9 cellular contexts compared by ENCODE assay signal in the genomic region with DNA sequence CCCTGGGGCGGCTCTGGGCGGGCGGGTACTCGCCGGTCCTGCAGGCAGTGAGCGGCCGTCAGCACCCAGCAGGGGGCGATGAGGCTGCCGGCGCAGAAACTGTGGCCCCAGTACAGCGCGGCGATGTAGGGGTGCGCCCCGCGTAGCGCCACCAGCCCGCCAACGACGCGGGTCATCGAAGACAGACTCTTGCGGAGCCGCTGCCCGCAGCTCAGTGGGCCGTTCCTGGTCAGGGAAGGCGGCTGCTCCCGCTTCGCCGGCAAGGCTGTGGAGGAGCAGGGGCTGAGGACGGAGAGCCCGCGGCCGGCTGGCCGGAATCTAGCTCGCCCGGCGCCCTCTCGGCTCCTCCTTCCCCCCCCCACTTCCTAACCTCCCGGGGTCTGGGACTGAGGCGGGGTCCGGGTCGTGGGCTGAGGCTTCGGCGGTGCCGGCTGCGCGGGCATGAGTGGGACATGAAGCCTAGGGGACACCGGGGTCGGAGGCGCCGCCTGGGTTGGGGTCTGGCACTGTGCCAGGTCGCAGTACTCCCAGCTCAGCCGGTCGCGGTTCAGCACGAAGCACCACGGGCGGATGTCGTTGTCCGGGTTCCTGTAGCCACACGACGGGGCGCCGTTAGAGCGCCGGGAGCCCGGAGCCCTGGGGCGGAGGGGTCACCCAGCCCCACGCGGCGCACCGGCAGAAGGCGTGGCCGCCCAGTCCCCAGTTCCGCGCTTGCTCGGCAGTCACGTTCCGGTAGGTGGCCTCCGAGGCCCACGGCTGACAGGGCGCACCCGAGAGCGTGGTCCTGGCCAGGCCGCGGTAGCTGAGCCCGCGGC. TPM values are rescaled to one million over a fixed set of nuclear protein-coding genes. Genes with fewer than 3 reads are reported as not detected.
DNase-seq lines count a peak whose midpoint lies in the region; ATAC-seq, FAIRE-seq and TF ChIP-seq lines count a peak whose summit lies in the region.
"Had no signal": no experiment of that assay in that cellular context is flagged by ENCODE, and none has a peak within 500 bp of the region (broad histone marks: within the 10 kb centered on the region; RNA-seq: fewer than 3 reads in every experiment).

No MANE protein-coding gene starts in this region.

- peak overlapping the region; percentile 42 for H3K27ac Mint-ChIP-seq in activated CD4-positive, alpha-beta T cell treated with anti-CD3 and anti-CD28 coated beads for 36 hours

- DNase-seq in AG09309 (ENCODE audit: low read depth) = peak; percentile 27
- DNase-seq in NCI-H226 = peak; percentile 66
- peak; percentile 91 for DNase-seq in activated CD4-positive, alpha-beta T cell treated with anti-CD3 and anti-CD28 coated beads for 36 hours
- no peak for DNase-seq in coronary artery (ENCODE audit: low spot score)
- DNase-seq in HepG2 (ENCODE audit: low spot score) = no peak
- peak; percentile 77 to 81 for DNase-seq in stimulated activated CD4-positive, alpha-beta T cell treated with anti-CD3 and anti-CD28 coated beads, Interleukin-2, amount 100 ng/mL, for 48 hours

- POLR2A ChIA-PET in activated CD4-positive, alpha-beta T cell treated with anti-CD3 and anti-CD28 coated beads for 36 hours (lab: Charles Lee) = interaction anchor here (0.9 to 4.3 kb wide), 10 partner anchors 14 to 53 kb away, joined by 3 to 25 read pairs (median 10); partner anchors contain the start of genes GRK6 and PRR7
- POLR2A ChIA-PET in HepG2 (lab: Yijun Ruan, JAX) = interaction anchor here (0.5 to 3.3 kb wide), 11 partner anchors 21 to 94 kb away, joined by 3 to 19 read pairs (median 4); partner anchors contain the start of genes GRK6, PDLIM7 and PRR7

- no peaks in the 10 kb centered on the region for H3K9me3 ChIP-seq in HepG2 (ENCODE audit: low read length)

- H2AFZ ChIP-seq in HepG2 (ENCODE audit: low read length) = no peak overlapping the region

- H3K36me3 Mint-ChIP-seq in activated CD4-positive, alpha-beta T cell treated with anti-CD3 and anti-CD28 coated beads for 36 hours (ENCODE audit: low read depth) = no peaks in the 10 kb centered on the region

- TF ChIP-seq RAD21 in HepG2 (CRISPR knock-in tag; IDR thresholded peaks at IDR 0.05) = peak; percentile 80

- H3K27me3 ChIP-seq in HepG2 (ENCODE audit: control insufficient read depth in 1 of 2, insufficient read depth in 2 of 2, low read length in 2 of 2) = no peaks in the 10 kb centered on the region

- H3K9me3 Mint-ChIP-seq in activated CD4-positive, alpha-beta T cell treated with anti-CD3 and anti-CD28 coated beads for 36 hours (ENCODE audit: low read depth) = no peaks in the 10 kb centered on the region

- TF ChIP-seq POLR2A in HepG2 (IDR thresholded peaks at IDR 0.05; ENCODE audit: insufficient read depth in 1 of 2, low read depth in 2 of 2, low read length in 2 of 2) = no peak

- peaks cover 14% of the 10 kb centered on the region for H3K27me3 Mint-ChIP-seq in activated CD4-positive, alpha-beta T cell treated with anti-CD3 and anti-CD28 coated beads for 36 hours

- no peaks in the 10 kb centered on the region for H3K79me2 ChIP-seq in HepG2 (ENCODE audit: insufficient read depth, low read length)

- peak overlapping the region; percentile 71 for H3K4me2 ChIP-seq in HepG2 (ENCODE audit: low read depth, low read length)

- peak overlapping the region; percentile 39; the same call in 1 of the 2 replicates for H3K9ac ChIP-seq in HepG2 (ENCODE audit: insufficient read depth, low read depth, low read length)

- TF ChIP-seq EP300 in HepG2 (IDR thresholded peaks at IDR 0.05; ENCODE audit: low read depth in 2 of 2, low read length in 2 of 2) (no peak), HepG2 (CRISPR knock-in tag; IDR thresholded peaks at IDR 0.05; ENCODE audit: borderline replicate concordance) (no peak)

- WGBS in HepG2 (ENCODE audit: low lambda C conversion rate) = 50% methylated on average over 6 of the region's 89 CpGs

- CTCF ChIA-PET in activated CD4-positive, alpha-beta T cell treated with anti-CD3 and anti-CD28 coated beads for 36 hours (lab: Charles Lee) = interaction anchor here (0.5 to 7.3 kb wide), 38 partner anchors 8 to 752 kb away, joined by 3 to 195 read pairs (median 6); partner anchors contain the start of genes GRK6, LMAN2, MXD3 and PDLIM7
- CTCF ChIA-PET in HepG2 (lab: Yijun Ruan, JAX; ENCODE audit: low intra/inter-chr PET ratio, low total read pairs) = interaction anchor here (0.6 to 2.3 kb wide), 4 partner anchors 22 to 97 kb away, joined by 3 to 35 read pairs (median 3); partner anchors contain the start of gene GRK6

- ATAC-seq in GM18867 (IDR thresholded peaks at IDR 0.05; ENCODE audit: unreplicated experiment) (peak; percentile 78), HG03064 (IDR thresholded peaks at IDR 0.05; ENCODE audit: low read depth, unreplicated experiment) (peak; percentile 66), HepG2 (peak; percentile 91)
- peak; percentile 84 for ATAC-seq in activated CD4-positive, alpha-beta T cell treated with anti-CD3 and anti-CD28 coated beads for 36 hours

- intact Hi-C loops in activated CD4-positive, alpha-beta T cell treated with anti-CD3 and anti-CD28 coated beads for 36 hours (cut with DNase I, micrococcal nuclease) = loop anchor here (1.0 to 5.0 kb wide), 10 partner anchors 22 to 113 kb away; partner anchors contain the start of genes DDX41 (in 1 of the 2), GRK6 (in 1 of the 2), LMAN2 (in 1 of the 2) and PDLIM7 (in 1 of the 2)
- intact Hi-C loops in HepG2 (cut with micrococcal nuclease; ENCODE audit: unreplicated experiment) = loop anchor here (1.0 kb wide), 1 partner anchor 50 kb away; no protein-coding TSS in a partner anchor

- H4K20me1 ChIP-seq in HepG2 (ENCODE audit: insufficient read depth, low read length) = no peaks in the 10 kb centered on the region

- peaks cover 27% of the 10 kb centered on the region for H3K4me1 Mint-ChIP-seq in activated CD4-positive, alpha-beta T cell treated with anti-CD3 and anti-CD28 coated beads for 36 hours

- in situ Hi-C loops in HepG2 (cut with HindIII; ENCODE audit: extremely low pct_ligation_motif_present, low pct_unique_long_range_greater_than_20kb) = no loop called here

- FAIRE-seq in HepG2 (lab: Jason Lieb, UNC) = no peak
- FAIRE-seq: TTC549 had no signal

- H3K27ac ChIP-seq in coronary artery (peak overlapping the region in 1 of 2 donors; percentile 24), HepG2 (ENCODE audit: extremely low read length, insufficient read depth, low read length) (no peak overlapping the region)

- H3K4me1 ChIP-seq in HepG2 (ENCODE audit: insufficient read depth, low read length) = peaks cover 20% of the 10 kb centered on the region

- BruUV-seq in HepG2 (replicated peaks; lab: Mats Ljungman, UMichigan) = no TSS peak

- TF ChIP-seq CTCF in AG09309 (IDR thresholded peaks at IDR 0.05; ENCODE audit: control insufficient read depth, insufficient read depth, low read depth, low read length, missing control alignments) = peak; percentile 71
- TF ChIP-seq CTCF in coronary artery (IDR thresholded peaks at IDR 0.05) = peak; percentile 56
- peak; percentile 86 for TF ChIP-seq CTCF in HepG2 (CRISPR knock-in tag; IDR thresholded peaks at IDR 0.05)

- H3K36me3 ChIP-seq in HepG2 (replicated peaks in 1 of 2; ENCODE audit: control insufficient read depth in 1 of 2, insufficient read depth in 2 of 2, low read length in 2 of 2) = no peaks in the 10 kb centered on the region

- H3K4me3 Mint-ChIP-seq in activated CD4-positive, alpha-beta T cell treated with anti-CD3 and anti-CD28 coated beads for 36 hours = peak overlapping the region; percentile 72

- peak overlapping the region; percentile 66 for H3K4me3 ChIP-seq in AG09309 (ENCODE audit: control insufficient read depth, low read depth, low read length)
- H3K4me3 ChIP-seq in coronary artery = peak overlapping the region; percentile 77
- H3K4me3 ChIP-seq in HepG2 (replicated peaks in 1 of 3; ENCODE audit: insufficient read depth in 1 of 3, low read depth in 2 of 3, low read length in 3 of 3) = peak overlapping the region; percentile 30 to 70 (median 59); a peak in 5 of 6 replicates

RNA-seq across cellular contexts. Expression of gene PFN3, which starts 3.6 kb away (rescaled TPM):
- total RNA-seq in activated CD4-positive, alpha-beta T cell treated with anti-CD3 and anti-CD28 coated beads for 36 hours = not detected
- not detected in 2 replicates for total RNA-seq in HepG2 (2016; rRNA removed; fragmentation: Illumina TruSeq; extraction: Trizol)
- not detected in 2 replicates for total RNA-seq in HepG2 (2016; cell fraction: cytosol; rRNA removed; fragmentation: Illumina TruSeq; extraction: Trizol; ENCODE audit: low read depth)
- total RNA-seq in HepG2 (2016; cell fraction: insoluble cytoplasmic fraction; rRNA removed; fragmentation: Illumina TruSeq; extraction: Trizol) = not detected in 2 replicates
- not detected in 2 replicates for total RNA-seq in HepG2 (2016; cell fraction: membrane; rRNA removed; fragmentation: Illumina TruSeq; extraction: Trizol)
- total RNA-seq in HepG2 (2016; cell fraction: nucleus; rRNA removed; fragmentation: Illumina TruSeq; extraction: Trizol) = not detected in 2 replicates
- not detected in 2 replicates for polyA plus RNA-seq in HepG2 (2011; rRNA removed)
- not detected in 2 replicates for polyA plus RNA-seq in HepG2 (2011; cell fraction: cytosol; rRNA removed)
- polyA plus RNA-seq in HepG2 (2011; cell fraction: nucleus; rRNA removed) = not detected in 2 replicates
- polyA plus RNA-seq in HepG2 (2012) = not detected in 2 replicates
- polyA plus RNA-seq in HepG2 (2016; cell fraction: cytosol; fragmentation: Illumina TruSeq; extraction: Trizol; ENCODE audit: low read depth) = not detected in 2 replicates
- polyA plus RNA-seq in HepG2 (2016; cell fraction: insoluble cytoplasmic fraction; fragmentation: Illumina TruSeq; extraction: Trizol; ENCODE audit: low read depth) = not detected in 2 replicates
- not detected in 2 replicates for polyA plus RNA-seq in HepG2 (2016; cell fraction: membrane; fragmentation: Illumina TruSeq; extraction: Trizol; ENCODE audit: low read depth)
- not detected in 2 replicates for polyA plus RNA-seq in HepG2 (2016; cell fraction: nucleus; fragmentation: Illumina TruSeq; extraction: Trizol; ENCODE audit: insufficient read depth, low read depth)
- not detected in 2 replicates for polyA minus RNA-seq in HepG2 (2011; rRNA and poly(A)+ RNA removed; ENCODE audit: low replicate concordance)
- polyA minus RNA-seq in HepG2 (2011; cell fraction: cytosol; rRNA and poly(A)+ RNA removed) = not detected in 2 replicates
- polyA minus RNA-seq in HepG2 (2011; cell fraction: nucleus; rRNA and poly(A)+ RNA removed) = not detected in 2 replicates

RNA-seq across cellular contexts. Expression of gene F12, which starts 5.3 kb away (rescaled TPM):
- 1 to 10 TPM; 3.4 to 4.9 TPM for total RNA-seq in activated CD4-positive, alpha-beta T cell treated with anti-CD3 and anti-CD28 coated beads for 36 hours
- 1.3 and 3.0 TPM in 2 replicates for total RNA-seq in HepG2 (2016; rRNA removed; fragmentation: Illumina TruSeq; extraction: Trizol)
- total RNA-seq in HepG2 (2016; cell fraction: cytosol; rRNA removed; fragmentation: Illumina TruSeq; extraction: Trizol; ENCODE audit: low read depth) = 1.9 and 3.1 TPM in 2 replicates
- 1.4 and 3.6 TPM in 2 replicates for total RNA-seq in HepG2 (2016; cell fraction: insoluble cytoplasmic fraction; rRNA removed; fragmentation: Illumina TruSeq; extraction: Trizol)
- total RNA-seq in HepG2 (2016; cell fraction: membrane; rRNA removed; fragmentation: Illumina TruSeq; extraction: Trizol) = 2.4 and 3.3 TPM in 2 replicates
- total RNA-seq in HepG2 (2016; cell fraction: nucleus; rRNA removed; fragmentation: Illumina TruSeq; extraction: Trizol) = 2.3 and 3.0 TPM in 2 replicates
- polyA plus RNA-seq in HepG2 (2011; rRNA removed) = 2.5 and 3.1 TPM in 2 replicates
- polyA plus RNA-seq in HepG2 (2011; cell fraction: cytosol; rRNA removed) = 1.5 and 3.0 TPM in 2 replicates
- polyA plus RNA-seq in HepG2 (2011; cell fraction: nucleus; rRNA removed) = 27.2 and 32.3 TPM in 2 replicates
- polyA plus RNA-seq in HepG2 (2012) = 3.6 and 10.3 TPM in 2 replicates
- polyA plus RNA-seq in HepG2 (2016; cell fraction: cytosol; fragmentation: Illumina TruSeq; extraction: Trizol; ENCODE audit: low read depth) = 3.7 and 5.9 TPM in 2 replicates
- polyA plus RNA-seq in HepG2 (2016; cell fraction: insoluble cytoplasmic fraction; fragmentation: Illumina TruSeq; extraction: Trizol; ENCODE audit: low read depth) = 1.6 and 2.3 TPM in 2 replicates
- 3.4 and 5.0 TPM in 2 replicates for polyA plus RNA-seq in HepG2 (2016; cell fraction: membrane; fragmentation: Illumina TruSeq; extraction: Trizol; ENCODE audit: low read depth)
- polyA plus RNA-seq in HepG2 (2016; cell fraction: nucleus; fragmentation: Illumina TruSeq; extraction: Trizol; ENCODE audit: insufficient read depth, low read depth) = 6.6 and 9.9 TPM in 2 replicates
- 2.5 and 2.6 TPM in 2 replicates for polyA minus RNA-seq in HepG2 (2011; rRNA and poly(A)+ RNA removed; ENCODE audit: low replicate concordance)
- polyA minus RNA-seq in HepG2 (2011; cell fraction: cytosol; rRNA and poly(A)+ RNA removed) = 0.30 and 1.2 TPM in 2 replicates
- 1.0 and 1.7 TPM in 2 replicates for polyA minus RNA-seq in HepG2 (2011; cell fraction: nucleus; rRNA and poly(A)+ RNA removed)

RNA-seq across cellular contexts. Expression of gene SLC34A1, which starts 19.8 kb away (rescaled TPM):
- under 1 TPM in 1 of 2 experiments, not detected in 1; 0.14 TPM for total RNA-seq in activated CD4-positive, alpha-beta T cell treated with anti-CD3 and anti-CD28 coated beads for 36 hours
- total RNA-seq in HepG2 (2016; rRNA removed; fragmentation: Illumina TruSeq; extraction: Trizol) = 0.20 TPM in 1 of 2 replicates, not detected in the other
- not detected in 2 replicates for total RNA-seq in HepG2 (2016; cell fraction: cytosol; rRNA removed; fragmentation: Illumina TruSeq; extraction: Trizol; ENCODE audit: low read depth)
- not detected in 2 replicates for total RNA-seq in HepG2 (2016; cell fraction: insoluble cytoplasmic fraction; rRNA removed; fragmentation: Illumina TruSeq; extraction: Trizol)
- total RNA-seq in HepG2 (2016; cell fraction: membrane; rRNA removed; fragmentation: Illumina TruSeq; extraction: Trizol) = not detected in 2 replicates
- total RNA-seq in HepG2 (2016; cell fraction: nucleus; rRNA removed; fragmentation: Illumina TruSeq; extraction: Trizol) = not detected in 2 replicates
- 0.03 TPM in 2 replicates for polyA plus RNA-seq in HepG2 (2011; rRNA removed)
- 0.03 TPM in 1 of 2 replicates, not detected in the other for polyA plus RNA-seq in HepG2 (2011; cell fraction: cytosol; rRNA removed)
- 0.21 and 0.24 TPM in 2 replicates for polyA plus RNA-seq in HepG2 (2011; cell fraction: nucleus; rRNA removed)
- not detected in 2 replicates for polyA plus RNA-seq in HepG2 (2012)
- not detected in 2 replicates for polyA plus RNA-seq in HepG2 (2016; cell fraction: cytosol; fragmentation: Illumina TruSeq; extraction: Trizol; ENCODE audit: low read depth)
- not detected in 2 replicates for polyA plus RNA-seq in HepG2 (2016; cell fraction: insoluble cytoplasmic fraction; fragmentation: Illumina TruSeq; extraction: Trizol; ENCODE audit: low read depth)
- not detected in 2 replicates for polyA plus RNA-seq in HepG2 (2016; cell fraction: membrane; fragmentation: Illumina TruSeq; extraction: Trizol; ENCODE audit: low read depth)
- polyA plus RNA-seq in HepG2 (2016; cell fraction: nucleus; fragmentation: Illumina TruSeq; extraction: Trizol; ENCODE audit: insufficient read depth, low read depth) = not detected in 2 replicates
- not detected in 2 replicates for polyA minus RNA-seq in HepG2 (2011; rRNA and poly(A)+ RNA removed; ENCODE audit: low replicate concordance)
- 1.4 TPM in 1 of 2 replicates, not detected in the other for polyA minus RNA-seq in HepG2 (2011; cell fraction: cytosol; rRNA and poly(A)+ RNA removed)
- not detected in 2 replicates for polyA minus RNA-seq in HepG2 (2011; cell fraction: nucleus; rRNA and poly(A)+ RNA removed)

RNA-seq across cellular contexts. Expression of gene GRK6, which starts 22.4 kb away (rescaled TPM):
- total RNA-seq in activated CD4-positive, alpha-beta T cell treated with anti-CD3 and anti-CD28 coated beads for 36 hours = 100 to 1,000 TPM; 110 to 141 TPM
- total RNA-seq in HepG2 (2016; rRNA removed; fragmentation: Illumina TruSeq; extraction: Trizol) = 16.1 and 19.9 TPM in 2 replicates
- 21.2 and 25.1 TPM in 2 replicates for total RNA-seq in HepG2 (2016; cell fraction: cytosol; rRNA removed; fragmentation: Illumina TruSeq; extraction: Trizol; ENCODE audit: low read depth)
- total RNA-seq in HepG2 (2016; cell fraction: insoluble cytoplasmic fraction; rRNA removed; fragmentation: Illumina TruSeq; extraction: Trizol) = 15.7 and 20.8 TPM in 2 replicates
- 43.3 and 44.5 TPM in 2 replicates for total RNA-seq in HepG2 (2016; cell fraction: membrane; rRNA removed; fragmentation: Illumina TruSeq; extraction: Trizol)
- 15.6 TPM in 2 replicates for total RNA-seq in HepG2 (2016; cell fraction: nucleus; rRNA removed; fragmentation: Illumina TruSeq; extraction: Trizol)
- polyA plus RNA-seq in HepG2 (2011; rRNA removed) = 13.2 and 17.4 TPM in 2 replicates
- polyA plus RNA-seq in HepG2 (2011; cell fraction: cytosol; rRNA removed) = 16.2 and 19.6 TPM in 2 replicates
- polyA plus RNA-seq in HepG2 (2011; cell fraction: nucleus; rRNA removed) = 21.6 and 24.6 TPM in 2 replicates
- polyA plus RNA-seq in HepG2 (2012) = 16.7 and 17.5 TPM in 2 replicates
- 36.3 and 37.2 TPM in 2 replicates for polyA plus RNA-seq in HepG2 (2016; cell fraction: cytosol; fragmentation: Illumina TruSeq; extraction: Trizol; ENCODE audit: low read depth)
- polyA plus RNA-seq in HepG2 (2016; cell fraction: insoluble cytoplasmic fraction; fragmentation: Illumina TruSeq; extraction: Trizol; ENCODE audit: low read depth) = 20.6 and 21.6 TPM in 2 replicates
- 45.6 and 48.4 TPM in 2 replicates for polyA plus RNA-seq in HepG2 (2016; cell fraction: membrane; fragmentation: Illumina TruSeq; extraction: Trizol; ENCODE audit: low read depth)
- polyA plus RNA-seq in HepG2 (2016; cell fraction: nucleus; fragmentation: Illumina TruSeq; extraction: Trizol; ENCODE audit: insufficient read depth, low read depth) = 22.8 and 26.4 TPM in 2 replicates
- 11.2 and 22.9 TPM in 2 replicates for polyA minus RNA-seq in HepG2 (2011; rRNA and poly(A)+ RNA removed; ENCODE audit: low replicate concordance)
- polyA minus RNA-seq in HepG2 (2011; cell fraction: cytosol; rRNA and poly(A)+ RNA removed) = 13.6 and 15.1 TPM in 2 replicates
- polyA minus RNA-seq in HepG2 (2011; cell fraction: nucleus; rRNA and poly(A)+ RNA removed) = 19.2 and 24.9 TPM in 2 replicates

RNA-seq across cellular contexts. Expression of gene PRR7, which starts 42.6 kb away (rescaled TPM):
- total RNA-seq in activated CD4-positive, alpha-beta T cell treated with anti-CD3 and anti-CD28 coated beads for 36 hours = 10 to 100 TPM; 12.3 to 13.0 TPM
- 3.9 and 5.0 TPM in 2 replicates for total RNA-seq in HepG2 (2016; rRNA removed; fragmentation: Illumina TruSeq; extraction: Trizol)
- total RNA-seq in HepG2 (2016; cell fraction: cytosol; rRNA removed; fragmentation: Illumina TruSeq; extraction: Trizol; ENCODE audit: low read depth) = 16.0 and 17.8 TPM in 2 replicates
- 3.2 and 5.8 TPM in 2 replicates for total RNA-seq in HepG2 (2016; cell fraction: insoluble cytoplasmic fraction; rRNA removed; fragmentation: Illumina TruSeq; extraction: Trizol)
- 13.3 and 19.1 TPM in 2 replicates for total RNA-seq in HepG2 (2016; cell fraction: membrane; rRNA removed; fragmentation: Illumina TruSeq; extraction: Trizol)
- 2.0 and 2.5 TPM in 2 replicates for total RNA-seq in HepG2 (2016; cell fraction: nucleus; rRNA removed; fragmentation: Illumina TruSeq; extraction: Trizol)
- polyA plus RNA-seq in HepG2 (2011; rRNA removed) = 4.8 and 6.7 TPM in 2 replicates
- 6.4 and 16.7 TPM in 2 replicates for polyA plus RNA-seq in HepG2 (2011; cell fraction: cytosol; rRNA removed)
- 14.7 and 21.3 TPM in 2 replicates for polyA plus RNA-seq in HepG2 (2011; cell fraction: nucleus; rRNA removed)
- polyA plus RNA-seq in HepG2 (2012) = 1.5 and 3.1 TPM in 2 replicates
- polyA plus RNA-seq in HepG2 (2016; cell fraction: cytosol; fragmentation: Illumina TruSeq; extraction: Trizol; ENCODE audit: low read depth) = 20.2 and 21.6 TPM in 2 replicates
- 4.9 and 5.8 TPM in 2 replicates for polyA plus RNA-seq in HepG2 (2016; cell fraction: insoluble cytoplasmic fraction; fragmentation: Illumina TruSeq; extraction: Trizol; ENCODE audit: low read depth)
- polyA plus RNA-seq in HepG2 (2016; cell fraction: membrane; fragmentation: Illumina TruSeq; extraction: Trizol; ENCODE audit: low read depth) = 16.9 and 17.7 TPM in 2 replicates
- 5.8 and 6.9 TPM in 2 replicates for polyA plus RNA-seq in HepG2 (2016; cell fraction: nucleus; fragmentation: Illumina TruSeq; extraction: Trizol; ENCODE audit: insufficient read depth, low read depth)
- polyA minus RNA-seq in HepG2 (2011; rRNA and poly(A)+ RNA removed; ENCODE audit: low replicate concordance) = 0.94 and 6.4 TPM in 2 replicates
- polyA minus RNA-seq in HepG2 (2011; cell fraction: cytosol; rRNA and poly(A)+ RNA removed) = 3.2 and 5.0 TPM in 2 replicates
- 1.1 and 1.4 TPM in 2 replicates for polyA minus RNA-seq in HepG2 (2011; cell fraction: nucleus; rRNA and poly(A)+ RNA removed)

Comparison
In these comparisons a context has a peak if more than half of its experiments do, and no peak if none do; other contexts are left out.
1. DNase-seq: peak in AG09309 (single experiment), NCI-H226 (single experiment), activated CD4-positive, alpha-beta T cell treated with anti-CD3 and anti-CD28 coated beads for 36 hours (single experiment) and stimulated activated CD4-positive, alpha-beta T cell treated with anti-CD3 and anti-CD28 coated beads, Interleukin-2, amount 100 ng/mL, for 48 hours (2 of 2); none in coronary artery (single experiment) and HepG2 (single experiment).
2. Peak in every context shown above with its lines, with median percentiles within 50 percentile points of each other: H3K4me3 ChIP-seq, CTCF ChIP-seq and ATAC-seq.